Comparison of ENCODE assay signal across 8 cellular contexts in genomic region chr10:73785221-73785720, GRCh38. TPM values are rescaled to one million over a fixed set of nuclear protein-coding genes. Genes with fewer than 3 reads are reported as not detected.
DNase-seq lines count a peak whose midpoint lies in the region; ATAC-seq and TF ChIP-seq lines count a peak whose summit lies in the region.

ZSWIM8 (plus strand) TSS chr10:73785606; CDS start chr10:73785879, 273 bp downstream.

- TF ChIP-seq POLR2A in GM19099 (IDR thresholded peaks at IDR 0.05; ENCODE audit: extremely low read depth, insufficient read length, low read depth): peak; percentile 63

- ATAC-seq in HG03432 (IDR thresholded peaks at IDR 0.05; ENCODE audit: unreplicated experiment): peak; percentile 74

- DNase-seq in AG20443 (ENCODE audit: low spot score) (peak; percentile 95), NCI-H510A (lab: John Stamatoyannopoulos, UW) (peak; percentile 84), cerebellum (ENCODE audit: low spot score) (peak; percentile 95), islet precursor cell (peak; percentile 94)
- peak; percentile 73 for DNase-seq in activated CD4-positive, alpha-beta T cell treated with anti-CD3 and anti-CD28 coated beads for 1 hour
- peak; percentile 69 to 80 (median 72) for DNase-seq in stimulated activated CD4-positive, alpha-beta T cell treated with anti-CD3 and anti-CD28 coated beads, Interleukin-12 subunit alpha, Interleukin-12 subunit beta, amount 100 ng/mL, for 48 hours (ENCODE audit: low read depth in 2 of 3, low spot score in 1 of 3)

RNA-seq across cellular contexts. Expression of gene ZSWIM8, which starts in this region (rescaled TPM):
- 43.0 TPM for total RNA-seq in cerebellum

Comparison
In these comparisons a context has a peak if more than half of its experiments do, and no peak if none do; other contexts are left out.
1. Peak in every context shown above with its lines: DNase-seq and ATAC-seq.